ENCODE assay signal across 8 cellular contexts in genomic region chr12:57864382-57864781, GRCh38. TPM values are rescaled to one million over a fixed set of nuclear protein-coding genes. Genes with fewer than 3 reads are reported as not detected.
A peak's percentile ranks its signal among the peaks of the same experiment; 100 is the strongest.
DNase-seq lines count a peak whose midpoint lies in the region; ATAC-seq, FAIRE-seq and TF ChIP-seq lines count a peak whose summit lies in the region.

No MANE protein-coding gene starts in this region.

- no peak for FAIRE-seq in kidney (lab: Jason Lieb, UNC)

- H3K27me3 ChIP-seq in transverse colon, result no peaks in the 10 kb centered on the region

- H3K4me3 ChIP-seq in kidney (ENCODE audit: low read length in 2 of 2), result peak overlapping the region; percentile 63 to 70
- peak overlapping the region in 2 of 4 donors; percentile 65 to 70 for H3K4me3 ChIP-seq in transverse colon

- peak overlapping the region; percentile 86 to 87 for H3K27ac ChIP-seq in kidney (ENCODE audit: low read depth in 2 of 2, low read length in 2 of 2)
- H3K27ac ChIP-seq in transverse colon, result peak overlapping the region; percentile 90 to 98 (median 96)

- TF ChIP-seq EP300 in transverse colon (IDR thresholded peaks at IDR 0.05; ENCODE audit: low read depth), result no peak

- peak overlapping the region; percentile 61 for H3K4me3 Mint-ChIP-seq in activated CD4-positive, alpha-beta T cell treated with anti-CD3 and anti-CD28 coated beads, Interleukin-2, amount 10 ng/mL, durations not matched to agents 24 days and 14 days
- peak overlapping the region; percentile 60 for H3K4me3 Mint-ChIP-seq in activated naive CD8-positive, alpha-beta T cell treated with anti-CD3 and anti-CD28 coated beads, Interleukin-2, amount 50 U/mL, for 24 hours

- ATAC-seq in activated naive CD8-positive, alpha-beta T cell treated with anti-CD3 and anti-CD28 coated beads, Interleukin-2, amount 50 U/mL, for 24 hours, result no peak

- TF ChIP-seq CTCF in kidney (IDR thresholded peaks at IDR 0.05; ENCODE audit: borderline replicate concordance, extremely low read depth, insufficient read depth) (no peak), transverse colon (IDR thresholded peaks at IDR 0.05) (no peak)

- H3K9me3 Mint-ChIP-seq in activated CD4-positive, alpha-beta T cell treated with anti-CD3 and anti-CD28 coated beads, Interleukin-2, amount 10 ng/mL, durations not matched to agents 24 days and 14 days, result no peaks in the 10 kb centered on the region
- H3K9me3 Mint-ChIP-seq in activated naive CD8-positive, alpha-beta T cell treated with anti-CD3 and anti-CD28 coated beads, Interleukin-2, amount 50 U/mL, for 24 hours, result no peaks in the 10 kb centered on the region

- H3K4me1 Mint-ChIP-seq in activated CD4-positive, alpha-beta T cell treated with anti-CD3 and anti-CD28 coated beads, Interleukin-2, amount 10 ng/mL, durations not matched to agents 24 days and 14 days, result peaks cover 9% of the 10 kb centered on the region
- H3K4me1 Mint-ChIP-seq in activated naive CD8-positive, alpha-beta T cell treated with anti-CD3 and anti-CD28 coated beads, Interleukin-2, amount 50 U/mL, for 24 hours, result peaks cover 8% of the 10 kb centered on the region

- H3K27me3 Mint-ChIP-seq in activated CD4-positive, alpha-beta T cell treated with anti-CD3 and anti-CD28 coated beads, Interleukin-2, amount 10 ng/mL, durations not matched to agents 24 days and 14 days, result peaks cover 22% of the 10 kb centered on the region
- H3K27me3 Mint-ChIP-seq in activated naive CD8-positive, alpha-beta T cell treated with anti-CD3 and anti-CD28 coated beads, Interleukin-2, amount 50 U/mL, for 24 hours, result peaks cover 8% of the 10 kb centered on the region

- H3K9ac ChIP-seq in kidney (ENCODE audit: low read length in 2 of 2), result peak overlapping the region; percentile 37 to 51

- H3K36me3 Mint-ChIP-seq in activated CD4-positive, alpha-beta T cell treated with anti-CD3 and anti-CD28 coated beads, Interleukin-2, amount 10 ng/mL, durations not matched to agents 24 days and 14 days (ENCODE audit: low read depth), result no peaks in the 10 kb centered on the region
- no peaks in the 10 kb centered on the region for H3K36me3 Mint-ChIP-seq in activated naive CD8-positive, alpha-beta T cell treated with anti-CD3 and anti-CD28 coated beads, Interleukin-2, amount 50 U/mL, for 24 hours (ENCODE audit: low read depth)

- no peak for DNase-seq in activated CD4-positive, alpha-beta T cell treated with anti-CD3 and anti-CD28 coated beads, Interleukin-2, amount 10 ng/mL, durations not matched to agents 24 days and 14 days
- DNase-seq in activated CD4-positive, alpha-beta T cell treated with anti-CD3 and anti-CD28 coated beads for 48 hours, result no peak
- no peak for DNase-seq in activated naive CD8-positive, alpha-beta T cell treated with anti-CD3 and anti-CD28 coated beads, Interleukin-2, amount 50 U/mL, for 24 hours
- DNase-seq in kidney (no peak), transverse colon (no peak), NCI-H187 (lab: John Stamatoyannopoulos, UW) (no peak), HPDE6-E6E7 (ENCODE audit: extremely low spot score) (no peak)
- DNase-seq in stimulated activated naive CD4-positive, alpha-beta T cell treated with Interleukin-2 at 50 U/mL for 16 hours (lab: John Stamatoyannopoulos, UW), result no peak

- TF ChIP-seq POLR2A in transverse colon (IDR thresholded peaks at IDR 0.05), result no peak

- peaks cover 9 to 12% of the 10 kb centered on the region in 2 donors for H3K4me1 ChIP-seq in kidney (ENCODE audit: control insufficient read depth in 1 of 2, insufficient read depth in 1 of 2, low read depth in 1 of 2, low read length in 2 of 2)
- peaks cover 9 to 35% (median 19%) of the 10 kb centered on the region in 4 donors for H3K4me1 ChIP-seq in transverse colon

- no peaks in the 10 kb centered on the region for H3K9me3 ChIP-seq in kidney (ENCODE audit: control insufficient read depth in 1 of 2, low read length in 2 of 2)
- no peaks in the 10 kb centered on the region for H3K9me3 ChIP-seq in transverse colon

- no peak overlapping the region for H3K27ac Mint-ChIP-seq in activated CD4-positive, alpha-beta T cell treated with anti-CD3 and anti-CD28 coated beads, Interleukin-2, amount 10 ng/mL, durations not matched to agents 24 days and 14 days
- H3K27ac Mint-ChIP-seq in activated naive CD8-positive, alpha-beta T cell treated with anti-CD3 and anti-CD28 coated beads, Interleukin-2, amount 50 U/mL, for 24 hours, result peak overlapping the region; percentile 4

- H3K36me3 ChIP-seq in kidney (ENCODE audit: control insufficient read depth in 1 of 2, insufficient read depth in 2 of 2, low read length in 2 of 2), result no peaks in the 10 kb centered on the region
- H3K36me3 ChIP-seq in transverse colon, result no peaks in the 10 kb centered on the region

- in situ Hi-C loops in transverse colon (cut with MboI; ENCODE audit: low pct_ligation_motif_present in 1 of 4, low pct_unique_long_range_greater_than_20kb in 1 of 4, low sequenced_read_pairs in 3 of 4), result no loop called here

- intact Hi-C loops in activated CD4-positive, alpha-beta T cell treated with anti-CD3 and anti-CD28 coated beads, Interleukin-2, amount 10 ng/mL, durations not matched to agents 24 days and 14 days (cut with micrococcal nuclease), result no loop called here
- intact Hi-C loops in kidney (cut with DNase I), result no loop called here
- intact Hi-C loops in transverse colon (cut with DNase I; ENCODE audit: low total_unique reads), result loop anchor here (2.0 kb wide), 1 partner anchor 32 kb away; no protein-coding TSS in a partner anchor

- WGBS in transverse colon (ENCODE audit: low coverage in 1 of 2), 2 donors, result 52% methylated on average over 5 of the region's 5 CpGs; no CpG with 5 or more reads in 1 of the 2 donors

RNA-seq across cellular contexts. Expression of gene CTDSP2, which starts 17.9 kb away (rescaled TPM):
- total RNA-seq in activated CD4-positive, alpha-beta T cell treated with anti-CD3 and anti-CD28 coated beads, Interleukin-2, amount 10 ng/mL, durations not matched to agents 24 days and 14 days, result 81.4 and 82.7 TPM in 2 replicates
- total RNA-seq in kidney, result 198 TPM
- polyA plus RNA-seq in kidney (ENCODE audit: insufficient read depth, low read depth, low replicate concordance), result 46.0 TPM
- total RNA-seq in transverse colon, result 100 to 1,000 TPM; 174 to 268 (median 231) TPM

RNA-seq across cellular contexts. Expression of gene AVIL, which starts 45.8 kb away (rescaled TPM):
- 1.2 and 1.9 TPM in 2 replicates for total RNA-seq in activated CD4-positive, alpha-beta T cell treated with anti-CD3 and anti-CD28 coated beads, Interleukin-2, amount 10 ng/mL, durations not matched to agents 24 days and 14 days
- total RNA-seq in kidney (7.7 TPM), transverse colon (10 to 100 TPM in 2 of 4 donors, 1 to 10 TPM in 2; 3.0 to 21.1 (median 9.1) TPM)
- polyA plus RNA-seq in kidney (ENCODE audit: insufficient read depth, low read depth, low replicate concordance), result 4.1 TPM
